1 cellular context compared by ENCODE assay signal in genomic region chr12:5391638-5392037, GRCh38.
TF ChIP-seq lines count a peak whose summit lies in the region.

No MANE protein-coding gene starts in this region.

TF ChIP-seq in IMR-90, 13 proteins besides CTCF, POLR2A, EP300 and RAD21 (continued from another document):
- TF ChIP-seq RFX5 (IDR thresholded peaks at IDR 0.05; ENCODE audit: low read depth, low read length), result no peak
- TF ChIP-seq CHD1 (IDR thresholded peaks at IDR 0.05; ENCODE audit: low read depth, low read length), result no peak
- no peak for TF ChIP-seq ELK1 (IDR thresholded peaks at IDR 0.05; ENCODE audit: borderline replicate concordance, low read depth, low read length)
TF ChIP-seq in IMR-90: peak in this region for 0.
